Comparison of ENCODE assay signal across 30 cellular contexts in the genomic region with DNA sequence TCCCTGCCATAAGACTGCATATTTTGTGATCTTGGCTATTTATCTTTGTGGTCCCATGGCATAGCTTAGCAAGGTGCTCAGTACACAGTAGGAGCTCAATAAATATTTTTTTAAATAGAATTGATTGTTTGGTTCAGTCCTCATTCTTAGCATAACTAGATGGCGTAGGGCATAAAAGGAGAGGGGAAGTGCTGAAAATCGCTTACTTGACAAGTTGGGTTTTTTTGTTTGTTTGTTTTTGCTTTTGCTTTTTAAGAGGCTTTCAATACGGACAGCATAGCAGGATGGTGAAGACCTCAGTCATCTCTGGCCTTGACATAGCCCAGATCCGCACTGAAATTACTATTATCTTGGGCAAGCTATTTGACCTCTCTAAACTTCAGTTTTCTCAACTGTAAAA.
"Had no signal": no experiment of that assay in that cellular context is flagged by ENCODE, and none has a peak within 500 bp of the region (broad histone marks: within the 10 kb centered on the region; RNA-seq: fewer than 3 reads in every experiment).

No MANE protein-coding gene starts in this region.

- H3K4me1 Mint-ChIP-seq: activated CD4-positive, alpha-beta T cell treated with anti-CD3 and anti-CD28 coated beads for 36 hours; activated naive CD8-positive, alpha-beta T cell treated with anti-CD3 and anti-CD28 coated beads, Interleukin-2, amount 50 U/mL, for 24 hours had no signal

- H3K36me3 ChIP-seq: brain microvascular endothelial cell had no signal

- ATAC-seq: activated CD4-positive, alpha-beta T cell treated with anti-CD3 and anti-CD28 coated beads for 36 hours; activated CD4-positive, CD25-positive, alpha-beta regulatory T cell treated with anti-CD3 and anti-CD28 coated beads, Interleukin-2, amount 50 U/mL, for 24 hours; activated naive CD4-positive, alpha-beta T cell treated with anti-CD3 and anti-CD28 coated beads, Interleukin-2, amount 50 U/mL, for 72 hours; activated naive CD8-positive, alpha-beta T cell treated with anti-CD3 and anti-CD28 coated beads, Interleukin-2, amount 50 U/mL, for 24 hours; activated T-cell treated with anti-CD3 and anti-CD28 coated beads, Interleukin-2, amount 50 U/mL, for 4 hours; WTC11 had no signal

- H3K36me3 Mint-ChIP-seq: activated naive CD4-positive, alpha-beta T cell treated with anti-CD3 and anti-CD28 coated beads, Interleukin-2, amount 50 U/mL, for 72 hours; WTC11 had no signal

- H3K4me3 Mint-ChIP-seq: activated CD4-positive, alpha-beta T cell treated with anti-CD3 and anti-CD28 coated beads for 36 hours; activated CD4-positive, alpha-beta T cell treated with anti-CD3 and anti-CD28 coated beads, Interleukin-2, amount 10 ng/mL, durations not matched to agents 7 days and 5 days; activated naive CD4-positive, alpha-beta T cell treated with anti-CD3 and anti-CD28 coated beads for 36 hours; activated naive CD8-positive, alpha-beta T cell treated with anti-CD3 and anti-CD28 coated beads, Interleukin-2, amount 50 U/mL, for 24 hours; activated T-cell treated with anti-CD3 and anti-CD28 coated beads, Interleukin-2, amount 50 U/mL, for 4 hours; activated T-helper 1 cell treated with anti-CD3 and anti-CD28 coated beads, Interleukin-12 subunit alpha, Interleukin-12 subunit beta, Interleukin-2, Interleukin-4 antibody, amounts not matched to agents 30 ng/mL and 10 ng/mL and 1 ng/mL, durations not matched to agents 14 hours and 24 hours and 36 hours; WTC11 had no signal

- H3K27ac Mint-ChIP-seq: activated CD4-positive, alpha-beta T cell treated with anti-CD3 and anti-CD28 coated beads for 36 hours; activated CD4-positive, alpha-beta T cell treated with anti-CD3 and anti-CD28 coated beads, Interleukin-2, amount 10 ng/mL, durations not matched to agents 7 days and 5 days; activated naive CD4-positive, alpha-beta T cell treated with anti-CD3 and anti-CD28 coated beads for 36 hours; activated naive CD4-positive, alpha-beta T cell treated with anti-CD3 and anti-CD28 coated beads, Interleukin-2, amount 50 U/mL, for 72 hours; activated naive CD8-positive, alpha-beta T cell treated with anti-CD3 and anti-CD28 coated beads, Interleukin-2, amount 50 U/mL, for 24 hours; activated T-helper 1 cell treated with anti-CD3 and anti-CD28 coated beads, Interleukin-12 subunit alpha, Interleukin-12 subunit beta, Interleukin-2, Interleukin-4 antibody, amounts not matched to agents 30 ng/mL and 10 ng/mL and 1 ng/mL, durations not matched to agents 14 hours and 24 hours and 36 hours; WTC11 had no signal

- H3K9me3 Mint-ChIP-seq: activated CD4-positive, alpha-beta T cell treated with anti-CD3 and anti-CD28 coated beads, Interleukin-2, amount 10 ng/mL, durations not matched to agents 7 days and 5 days; activated naive CD4-positive, alpha-beta T cell treated with anti-CD3 and anti-CD28 coated beads for 36 hours; activated naive CD4-positive, alpha-beta T cell treated with anti-CD3 and anti-CD28 coated beads, Interleukin-2, amount 50 U/mL, for 72 hours; activated naive CD8-positive, alpha-beta T cell treated with anti-CD3 and anti-CD28 coated beads, Interleukin-2, amount 50 U/mL, for 24 hours; activated T-cell treated with anti-CD3 and anti-CD28 coated beads, Interleukin-2, amount 50 U/mL, for 4 hours; activated T-helper 1 cell treated with anti-CD3 and anti-CD28 coated beads, Interleukin-12 subunit alpha, Interleukin-12 subunit beta, Interleukin-2, Interleukin-4 antibody, amounts not matched to agents 30 ng/mL and 10 ng/mL and 1 ng/mL, durations not matched to agents 14 hours and 24 hours and 36 hours; WTC11 had no signal

- H3K27ac ChIP-seq: brain microvascular endothelial cell, KMS-11 had no signal

- DNase-seq: activated CD4-positive, alpha-beta T cell treated with anti-CD3 and anti-CD28 coated beads for 36 hours; activated CD4-positive, alpha-beta T cell treated with anti-CD3 and anti-CD28 coated beads, Interleukin-2, amount 10 ng/mL, durations not matched to agents 7 days and 5 days; activated CD4-positive, alpha-beta T cell treated with anti-CD3 and anti-CD28 coated beads, Interleukin-2, amount 50 U/mL, for 48 hours; activated CD8-positive, alpha-beta memory T cell treated with anti-CD3 and anti-CD28 coated beads, Interleukin-2, amount 50 U/mL, for 4 hours; activated gamma-delta T cell treated with Interleukin-2 at 50 U/mL for 16 hours; activated naive CD4-positive, alpha-beta T cell treated with anti-CD3 and anti-CD28 coated beads for 36 hours; activated naive CD8-positive, alpha-beta T cell treated with anti-CD3 and anti-CD28 coated beads, Interleukin-2, amount 50 U/mL, for 24 hours; activated T-cell treated with anti-CD3 and anti-CD28 coated beads for 4 hours; activated T-cell treated with anti-CD3 and anti-CD28 coated beads, Interleukin-2, amount 50 U/mL, for 4 hours; amniotic stem cell; aorta; brain microvascular endothelial cell; central memory CD4-positive, alpha-beta T cell; MM.1S; MV-4-11; NCI-H1092; NCI-H1436 treated with DMSO at 0.1 percent for 48 hours; NCI-H1694 treated with DMSO at 0.1 percent for 48 hours; NCI-H2029; NCI-H345; NCI-H524 treated with DMSO at 0.1 percent for 48 hours; OCI-M1; Right ventricle myocardium superior; T1000 had no signal

- H3K4me2 ChIP-seq: KMS-11 had no signal

- H3K9ac ChIP-seq: KMS-11 had no signal

- FAIRE-seq: TTC549 had no signal

- H3K27me3 ChIP-seq: brain microvascular endothelial cell had no signal
